In the genomic region with DNA sequence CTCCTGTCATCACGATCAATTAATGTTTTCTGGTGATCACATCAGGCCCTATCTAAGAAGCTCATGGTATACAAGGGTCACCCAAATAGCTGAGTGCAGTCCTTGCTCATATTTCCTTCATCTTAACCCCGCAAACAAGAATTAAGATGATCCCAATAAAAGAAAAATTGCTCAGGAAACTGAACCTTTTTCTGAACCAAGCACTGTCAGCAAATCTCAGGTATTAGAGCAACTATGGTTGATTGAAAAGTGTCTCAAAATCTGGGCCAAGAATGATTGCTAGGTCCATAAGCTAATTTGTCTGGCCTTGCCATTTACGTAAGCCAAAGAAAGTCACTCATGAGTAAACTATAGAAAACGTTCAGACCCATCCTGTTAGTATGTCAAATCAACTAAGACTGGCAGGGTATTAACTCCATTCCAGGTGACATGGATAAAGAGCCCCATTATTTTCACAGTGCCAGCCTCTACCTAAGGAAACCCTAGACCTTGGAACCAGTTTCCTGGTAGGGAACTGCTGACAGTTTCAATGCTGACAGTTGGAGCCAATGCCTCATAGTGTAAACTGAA, we compare ENCODE assay signal across 17 cellular contexts.
"Had no signal": no experiment of that assay in that cellular context is flagged by ENCODE, and none has a peak within 500 bp of the region (broad histone marks: within the 10 kb centered on the region; RNA-seq: fewer than 3 reads in every experiment).

No MANE protein-coding gene starts in this region.

- H3K4me3 ChIP-seq: esophagus squamous epithelium, heart left ventricle, mucosa of descending colon, psoas muscle, thyroid gland had no signal

- DNase-seq: activated CD4-positive, alpha-beta T cell treated with anti-CD3 and anti-CD28 coated beads for 4 hours; activated CD8-positive, alpha-beta memory T cell treated with anti-CD3 and anti-CD28 coated beads, Interleukin-2, amount 50 U/mL, for 48 hours; activated CD8-positive, alpha-beta T cell treated with anti-CD3 and anti-CD28 coated beads, Interleukin-2, amount 10 ng/mL, durations not matched to agents 7 days and 5 days; activated naive CD4-positive, alpha-beta T cell; dermis blood vessel endothelial cell; esophagus squamous epithelium; foreskin melanocyte; heart left ventricle; mucosa of descending colon; natural killer cell; occipital lobe; psoas muscle; stimulated activated CD4-positive, alpha-beta T cell treated with anti-CD3 and anti-CD28 coated beads, Interleukin-12 subunit alpha, Interleukin-12 subunit beta, amount 100 ng/mL, for 4 hours; stimulated activated naive CD4-positive, alpha-beta T cell treated with Interleukin-2 at 50 U/mL for 16 hours; T-cell; thyroid gland; WERI-Rb-1 had no signal

- H3K27ac ChIP-seq: psoas muscle, thyroid gland, WERI-Rb-1 had no signal

- H3K9me3 ChIP-seq: esophagus squamous epithelium, heart left ventricle, mucosa of descending colon, psoas muscle, thyroid gland had no signal

- ATAC-seq: activated CD8-positive, alpha-beta T cell treated with anti-CD3 and anti-CD28 coated beads, Interleukin-2, amount 10 ng/mL, durations not matched to agents 7 days and 5 days; heart left ventricle; mucosa of descending colon; natural killer cell; psoas muscle; T-cell had no signal

- H3K36me3 ChIP-seq: esophagus squamous epithelium, heart left ventricle, thyroid gland, WERI-Rb-1 had no signal

- H3K27me3 ChIP-seq: esophagus squamous epithelium, heart left ventricle, thyroid gland had no signal

- H3K4me1 ChIP-seq: heart left ventricle, psoas muscle, thyroid gland had no signal
